Comparison of ENCODE assay signal across 16 cellular contexts in genomic region chr18:76213996-76214395, GRCh38.
"Had no signal": no experiment of that assay in that cellular context is flagged by ENCODE, and none has a peak within 500 bp of the region (broad histone marks: within the 10 kb centered on the region; RNA-seq: fewer than 3 reads in every experiment).

No MANE protein-coding gene starts in this region.

- H3K9me3 Mint-ChIP-seq: activated T-helper 2 cell treated with anti-CD3 and anti-CD28 coated beads, Interferon-gamma antibody, Interleukin-2, Interleukin-4, amounts not matched to agents 10 μg/mL and 5 μg/mL and 100 μg/mL, durations not matched to agents 14 hours and 24 hours and 36 hours; natural killer cell treated with Interleukin-12 subunit alpha and Interleukin-12 subunit beta and Interleukin-15 and Interleukin-18, amount 100 ng/mL, for 72 hours had no signal

- H3K4me3 ChIP-seq: adrenal gland, colonic mucosa, gastrocnemius medialis, heart right ventricle, sigmoid colon had no signal

- H3K4me3 Mint-ChIP-seq: memory B cell; natural killer cell treated with Interleukin-12 subunit alpha and Interleukin-12 subunit beta and Interleukin-15 and Interleukin-18, amount 100 ng/mL, for 72 hours; stimulated activated naive B cell treated with anti-CD40 and anti-IgM and Interleukin-4, amounts not matched to agents 10 μg/mL and 1 μg/mL and 100 μg/mL, for 72 hours had no signal

- DNase-seq: activated CD4-positive, alpha-beta T cell treated with anti-CD3 and anti-CD28 coated beads, Interleukin-2, amount 50 U/mL, for 1 hour; activated naive CD4-positive, alpha-beta T cell treated with anti-CD3 and anti-CD28 coated beads, Interleukin-2, amount 50 U/mL, for 16 hours; activated T-cell treated with anti-CD3 and anti-CD28 coated beads for 4 hours; adrenal gland; caudate nucleus; colonic mucosa; gastrocnemius medialis; heart right ventricle; sigmoid colon; stimulated activated CD4-positive, alpha-beta T cell treated with anti-CD3 and anti-CD28 coated beads, Interleukin-2, amount 100 ng/mL, for 24 hours; stimulated activated naive B cell treated with anti-CD40 and anti-IgM and Interleukin-4, amounts not matched to agents 10 μg/mL and 1 μg/mL and 100 μg/mL, for 72 hours; trophoblast cell had no signal

- ATAC-seq: gastrocnemius medialis; heart right ventricle; left lobe of liver; natural killer cell treated with Interleukin-12 subunit alpha and Interleukin-12 subunit beta and Interleukin-15 and Interleukin-18, amount 100 ng/mL, for 72 hours; stimulated activated naive B cell treated with anti-CD40 and anti-IgM and Interleukin-4, amounts not matched to agents 10 μg/mL and 1 μg/mL and 100 μg/mL, for 72 hours had no signal

- H3K27ac ChIP-seq: adrenal gland, colonic mucosa, gastrocnemius medialis, heart right ventricle, sigmoid colon had no signal

- H3K36me3 ChIP-seq: adrenal gland, colonic mucosa, gastrocnemius medialis, heart right ventricle, sigmoid colon had no signal

- H3K4me1 ChIP-seq: adrenal gland, colonic mucosa, gastrocnemius medialis, heart right ventricle had no signal

- H3K27ac Mint-ChIP-seq: activated T-helper 2 cell treated with anti-CD3 and anti-CD28 coated beads, Interferon-gamma antibody, Interleukin-2, Interleukin-4, amounts not matched to agents 10 μg/mL and 5 μg/mL and 100 μg/mL, durations not matched to agents 14 hours and 24 hours and 36 hours; memory B cell; natural killer cell treated with Interleukin-12 subunit alpha and Interleukin-12 subunit beta and Interleukin-15 and Interleukin-18, amount 100 ng/mL, for 72 hours; stimulated activated naive B cell treated with anti-CD40 and anti-IgM and Interleukin-4, amounts not matched to agents 10 μg/mL and 1 μg/mL and 100 μg/mL, for 72 hours had no signal

- H3K9me3 ChIP-seq: adrenal gland, colonic mucosa, gastrocnemius medialis, heart right ventricle, sigmoid colon had no signal

- H3K27me3 ChIP-seq: adrenal gland, colonic mucosa, gastrocnemius medialis, heart right ventricle, sigmoid colon had no signal

- H3K36me3 Mint-ChIP-seq: memory B cell; natural killer cell treated with Interleukin-12 subunit alpha and Interleukin-12 subunit beta and Interleukin-15 and Interleukin-18, amount 100 ng/mL, for 72 hours; stimulated activated naive B cell treated with anti-CD40 and anti-IgM and Interleukin-4, amounts not matched to agents 10 μg/mL and 1 μg/mL and 100 μg/mL, for 72 hours had no signal

- H3K4me1 Mint-ChIP-seq: memory B cell had no signal
